18 cellular contexts compared by ENCODE assay signal in the genomic region with DNA sequence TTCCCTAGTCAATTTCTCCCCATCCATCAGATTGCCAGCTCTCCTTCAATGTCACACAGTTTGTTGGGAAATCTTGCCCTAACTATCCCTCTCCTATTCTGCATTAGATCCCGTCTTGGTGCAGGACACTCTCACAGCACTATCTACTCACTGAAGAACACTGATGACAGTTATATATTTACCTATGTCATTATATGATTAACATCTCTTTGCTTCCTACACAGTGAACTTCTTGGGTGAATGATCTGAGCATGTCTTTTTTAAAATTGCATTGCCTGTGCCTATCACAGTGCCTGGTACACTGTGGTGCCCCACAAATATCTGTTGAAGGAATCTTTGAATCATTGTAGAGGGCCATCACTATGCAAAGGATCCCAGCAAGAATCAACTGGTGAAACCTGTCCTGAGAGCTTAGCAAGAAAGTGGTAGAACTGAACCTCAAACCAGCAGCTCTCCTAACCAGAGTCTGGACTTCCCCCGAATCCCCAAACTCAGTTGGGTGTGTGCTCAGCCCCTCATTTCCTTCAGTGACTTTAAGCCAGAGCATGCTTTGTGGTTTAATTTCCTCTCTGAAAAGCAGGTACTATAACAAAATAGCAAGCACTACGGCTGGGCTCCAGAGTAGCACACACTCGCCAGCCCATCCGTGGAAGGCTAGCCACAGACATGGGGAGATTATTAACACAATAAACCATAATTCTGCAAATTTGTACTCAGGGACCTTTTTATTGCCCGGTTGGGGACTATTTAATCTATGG.
DNase-seq lines count a peak whose midpoint lies in the region; ATAC-seq and TF ChIP-seq lines count a peak whose summit lies in the region.
"Had no signal": no experiment of that assay in that cellular context is flagged by ENCODE, and none has a peak within 500 bp of the region (broad histone marks: within the 10 kb centered on the region; RNA-seq: fewer than 3 reads in every experiment).

No MANE protein-coding gene starts in this region.

- peaks cover 19% of the 10 kb centered on the region for H3K9me3 Mint-ChIP-seq in WTC11

- no peaks in the 10 kb centered on the region for H3K27me3 Mint-ChIP-seq in WTC11 (ENCODE audit: low read depth)
- H3K27me3 Mint-ChIP-seq: CD4-positive, alpha-beta T cell had no signal

- no peak for DNase-seq in WTC11 (ENCODE audit: low spot score)
- no peak for DNase-seq in colonic mucosa
- no peak for DNase-seq in stomach
- DNase-seq in Right ventricle myocardium inferior (ENCODE audit: missing footprints): no peak
- DNase-seq: BE2C; CD4-positive, alpha-beta T cell; GM23248; NCI-H1048; NCI-H1436 treated with DMSO at 0.1 percent for 48 hours; NCI-H2029 treated with DMSO at 0.1 percent for 48 hours; NCI-H2171 treated with DMSO at 0.1 percent for 48 hours; NCI-H446 treated with DMSO at 0.1 percent for 48 hours; SW 1271 had no signal

- H3K4me1 ChIP-seq in colonic mucosa: no peaks in the 10 kb centered on the region
- no peaks in the 10 kb centered on the region for H3K4me1 ChIP-seq in stomach
- H3K4me1 ChIP-seq: BE2C, SJSA1 had no signal

- H3K9me3 ChIP-seq in colonic mucosa: no peaks in the 10 kb centered on the region
- H3K9me3 ChIP-seq in stomach: no peaks in the 10 kb centered on the region
- H3K9me3 ChIP-seq: BE2C, SJSA1 had no signal

- no peaks in the 10 kb centered on the region for H3K27me3 ChIP-seq in colonic mucosa
- no peaks in the 10 kb centered on the region for H3K27me3 ChIP-seq in stomach
- H3K27me3 ChIP-seq: BE2C, SJSA1 had no signal

- TF ChIP-seq CTCF in WTC11 (IDR thresholded peaks at IDR 0.05) (no peak), colonic mucosa (IDR thresholded peaks at IDR 0.05) (no peak), stomach (IDR thresholded peaks at IDR 0.05) (no peak)

- ATAC-seq in GM19397 (IDR thresholded peaks at IDR 0.05; ENCODE audit: unreplicated experiment) (peak; percentile 59), HG02981 (IDR thresholded peaks at IDR 0.05; ENCODE audit: unreplicated experiment) (peak; percentile 64), WTC11 (peak; percentile 46), GM21390 (IDR thresholded peaks at IDR 0.05; ENCODE audit: unreplicated experiment) (no peak), Right ventricle myocardium inferior (no peak)
- ATAC-seq: HepG2 had no signal

- no peak overlapping the region for H3K4me3 Mint-ChIP-seq in WTC11
- H3K4me3 Mint-ChIP-seq: CD4-positive, alpha-beta T cell had no signal

- POLR2A ChIA-PET in WTC11 (lab: Charles Lee): no interaction called here

- no peak overlapping the region for H3K27ac Mint-ChIP-seq in WTC11
- H3K27ac Mint-ChIP-seq: CD4-positive, alpha-beta T cell had no signal

- H3K27ac ChIP-seq in colonic mucosa: no peak overlapping the region
- H3K27ac ChIP-seq in stomach: no peak overlapping the region
- H3K27ac ChIP-seq: GM23248, SJSA1 had no signal

- H3K4me3 ChIP-seq in colonic mucosa (no peak overlapping the region), stomach (no peak overlapping the region)
- H3K4me3 ChIP-seq: GM23248, SJSA1 had no signal

- no peaks in the 10 kb centered on the region for H3K36me3 ChIP-seq in colonic mucosa
- H3K36me3 ChIP-seq in stomach: no peaks in the 10 kb centered on the region
- H3K36me3 ChIP-seq: BE2C, SJSA1 had no signal

- H3K36me3 Mint-ChIP-seq in WTC11: no peaks in the 10 kb centered on the region

- H3K9ac ChIP-seq in colonic mucosa (ENCODE audit: low read depth in 2 of 2, low read length in 2 of 2): no peak overlapping the region
- H3K9ac ChIP-seq: GM23248 had no signal

- no peak for TF ChIP-seq EP300 in stomach (IDR thresholded peaks at IDR 0.05)

- 70 to 88% (median 78%) methylated on average over 6 of the region's 6 CpGs for WGBS in stomach, 5 donors

- TF ChIP-seq POLR2A in stomach (IDR thresholded peaks at IDR 0.05): no peak

- CTCF ChIA-PET in WTC11 (lab: Charles Lee): interaction anchor here (1.4 to 2.2 kb wide), 2 partner anchors 13 to 140 kb away, joined by 5 to 7 read pairs; no protein-coding TSS in a partner anchor

- intact Hi-C loops in colonic mucosa (cut with DNase I) (no loop called here), stomach (cut with DNase I; ENCODE audit: low total_unique reads) (no loop called here), Right ventricle myocardium inferior (cut with DNase I) (no loop called here)

- H3K4me1 Mint-ChIP-seq in WTC11: peaks cover 13% of the 10 kb centered on the region

TF ChIP-seq in WTC11, 78 proteins besides CTCF, POLR2A, EP300 and RAD21 (continues in another document):
- TF ChIP-seq SOX15 (CRISPR knock-in tag; IDR thresholded peaks at IDR 0.05): no peak
- TF ChIP-seq NFE2L1 (CRISPR knock-in tag; IDR thresholded peaks at IDR 0.05): no peak
- no peak for TF ChIP-seq SMAD3 (CRISPR knock-in tag; IDR thresholded peaks at IDR 0.05; ENCODE audit: borderline replicate concordance)
- no peak for TF ChIP-seq TP53 (CRISPR knock-in tag; IDR thresholded peaks at IDR 0.05)
- TF ChIP-seq ZNF219 (CRISPR knock-in tag; IDR thresholded peaks at IDR 0.05; ENCODE audit: borderline replicate concordance): no peak
- no peak for TF ChIP-seq SMAD4 (CRISPR knock-in tag; IDR thresholded peaks at IDR 0.05)
- TF ChIP-seq, protein P1, sequence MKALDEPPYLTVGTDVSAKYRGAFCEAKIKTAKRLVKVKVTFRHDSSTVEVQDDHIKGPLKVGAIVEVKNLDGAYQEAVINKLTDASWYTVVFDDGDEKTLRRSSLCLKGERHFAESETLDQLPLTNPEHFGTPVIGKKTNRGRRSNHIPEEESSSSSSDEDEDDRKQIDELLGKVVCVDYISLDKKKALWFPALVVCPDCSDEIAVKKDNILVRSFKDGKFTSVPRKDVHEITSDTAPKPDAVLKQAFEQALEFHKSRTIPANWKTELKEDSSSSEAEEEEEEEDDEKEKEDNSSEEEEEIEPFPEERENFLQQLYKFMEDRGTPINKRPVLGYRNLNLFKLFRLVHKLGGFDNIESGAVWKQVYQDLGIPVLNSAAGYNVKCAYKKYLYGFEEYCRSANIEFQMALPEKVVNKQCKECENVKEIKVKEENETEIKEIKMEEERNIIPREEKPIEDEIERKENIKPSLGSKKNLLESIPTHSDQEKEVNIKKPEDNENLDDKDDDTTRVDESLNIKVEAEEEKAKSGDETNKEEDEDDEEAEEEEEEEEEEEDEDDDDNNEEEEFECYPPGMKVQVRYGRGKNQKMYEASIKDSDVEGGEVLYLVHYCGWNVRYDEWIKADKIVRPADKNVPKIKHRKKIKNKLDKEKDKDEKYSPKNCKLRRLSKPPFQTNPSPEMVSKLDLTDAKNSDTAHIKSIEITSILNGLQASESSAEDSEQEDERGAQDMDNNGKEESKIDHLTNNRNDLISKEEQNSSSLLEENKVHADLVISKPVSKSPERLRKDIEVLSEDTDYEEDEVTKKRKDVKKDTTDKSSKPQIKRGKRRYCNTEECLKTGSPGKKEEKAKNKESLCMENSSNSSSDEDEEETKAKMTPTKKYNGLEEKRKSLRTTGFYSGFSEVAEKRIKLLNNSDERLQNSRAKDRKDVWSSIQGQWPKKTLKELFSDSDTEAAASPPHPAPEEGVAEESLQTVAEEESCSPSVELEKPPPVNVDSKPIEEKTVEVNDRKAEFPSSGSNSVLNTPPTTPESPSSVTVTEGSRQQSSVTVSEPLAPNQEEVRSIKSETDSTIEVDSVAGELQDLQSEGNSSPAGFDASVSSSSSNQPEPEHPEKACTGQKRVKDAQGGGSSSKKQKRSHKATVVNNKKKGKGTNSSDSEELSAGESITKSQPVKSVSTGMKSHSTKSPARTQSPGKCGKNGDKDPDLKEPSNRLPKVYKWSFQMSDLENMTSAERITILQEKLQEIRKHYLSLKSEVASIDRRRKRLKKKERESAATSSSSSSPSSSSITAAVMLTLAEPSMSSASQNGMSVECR (CRISPR knock-in tag; IDR thresholded peaks at IDR 0.05; ENCODE audit: borderline replicate concordance): no peak
- TF ChIP-seq, protein P2, sequence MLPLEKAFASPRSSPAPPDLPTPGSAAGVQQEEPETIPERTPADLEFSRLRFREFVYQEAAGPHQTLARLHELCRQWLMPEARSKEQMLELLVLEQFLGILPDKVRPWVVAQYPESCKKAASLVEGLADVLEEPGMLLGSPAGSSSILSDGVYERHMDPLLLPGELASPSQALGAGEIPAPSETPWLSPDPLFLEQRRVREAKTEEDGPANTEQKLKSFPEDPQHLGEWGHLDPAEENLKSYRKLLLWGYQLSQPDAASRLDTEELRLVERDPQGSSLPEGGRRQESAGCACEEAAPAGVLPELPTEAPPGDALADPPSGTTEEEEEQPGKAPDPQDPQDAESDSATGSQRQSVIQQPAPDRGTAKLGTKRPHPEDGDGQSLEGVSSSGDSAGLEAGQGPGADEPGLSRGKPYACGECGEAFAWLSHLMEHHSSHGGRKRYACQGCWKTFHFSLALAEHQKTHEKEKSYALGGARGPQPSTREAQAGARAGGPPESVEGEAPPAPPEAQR (CRISPR knock-in tag; IDR thresholded peaks at IDR 0.05): no peak
- TF ChIP-seq MYBL2 (CRISPR knock-in tag; IDR thresholded peaks at IDR 0.05): no peak
- no peak for TF ChIP-seq NFYB (CRISPR knock-in tag; conservative IDR thresholded peaks at IDR 0.05; ENCODE audit: low read depth)
- no peak for TF ChIP-seq NFATC4 (CRISPR knock-in tag; IDR thresholded peaks at IDR 0.05)
- no peak for TF ChIP-seq OVOL2 (CRISPR knock-in tag; IDR thresholded peaks at IDR 0.05; ENCODE audit: borderline replicate concordance)

Comparison
In these comparisons a context has a peak if more than half of its experiments do, and no peak if none do; other contexts are left out.
1. ATAC-seq: peak in GM19397 (single experiment), HG02981 (single experiment) and WTC11 (single experiment); none in GM21390 (single experiment) and Right ventricle myocardium inferior (single experiment).